1 cellular context compared by ENCODE assay signal in genomic region chr10:80264081-80265056, GRCh38.
TF ChIP-seq lines count a peak whose summit lies in the region.

No MANE protein-coding gene starts in this region.

TF ChIP-seq in HepG2, 621 proteins besides CTCF, POLR2A, EP300 and RAD21 (continued from another document and continues in another):
- TF ChIP-seq U2AF1 (optimal IDR thresholded peaks at IDR 0.05; ENCODE audit: low read depth, low read length) (no peak), TRAFD1 (CRISPR knock-in tag; IDR thresholded peaks at IDR 0.05; ENCODE audit: borderline replicate concordance) (peak; percentile 85; the same call in 1 of the 2 replicates), ZNF710 (CRISPR knock-in tag; IDR thresholded peaks at IDR 0.05; ENCODE audit: borderline replicate concordance) (peak; percentile 41; the same call in 1 of the 2 replicates), NFYC (CRISPR knock-in tag; IDR thresholded peaks at IDR 0.05) (0 out of 2 replicates have a peak, but pooled peaks have one; percentile 11), TOE1 (CRISPR knock-in tag; IDR thresholded peaks at IDR 0.05) (no peak), ZBTB39 (CRISPR knock-in tag; IDR thresholded peaks at IDR 0.05) (no peak), SNAPC5 (CRISPR knock-in tag; IDR thresholded peaks at IDR 0.05; ENCODE audit: borderline replicate concordance) (0 out of 2 replicates have a peak, but pooled peaks have one; percentile 59), MEF2D (CRISPR knock-in tag; IDR thresholded peaks at IDR 0.05) (peak; percentile 73), ZNF230 (CRISPR knock-in tag; IDR thresholded peaks at IDR 0.05) (peak; percentile 56; the same call in 1 of the 2 replicates), HES4 (CRISPR knock-in tag; IDR thresholded peaks at IDR 0.05; ENCODE audit: borderline replicate concordance) (no peak), ZNF704 (CRISPR knock-in tag; IDR thresholded peaks at IDR 0.05; ENCODE audit: borderline replicate concordance) (no peak), ZBTB3 (CRISPR knock-in tag; IDR thresholded peaks at IDR 0.05; ENCODE audit: borderline replicate concordance, low read depth) (peak; percentile 57; the same call in 1 of the 2 replicates), FOXC1 (CRISPR knock-in tag; IDR thresholded peaks at IDR 0.05; ENCODE audit: borderline replicate concordance) (0 out of 2 replicates have a peak, but pooled peaks have one; percentile 30), ZNF768 (CRISPR knock-in tag; IDR thresholded peaks at IDR 0.05) (peak; percentile 41; the same call in 1 of the 2 replicates), FOSL2 (CRISPR knock-in tag; IDR thresholded peaks at IDR 0.05) (peak; percentile 13; the same call in 1 of the 2 replicates), HNF4G (IDR thresholded peaks at IDR 0.05; ENCODE audit: borderline replicate concordance, low read depth, low read length) (peak; percentile 46; the same call in 1 of the 2 replicates), HNF4G (CRISPR knock-in tag; IDR thresholded peaks at IDR 0.05; ENCODE audit: borderline replicate concordance, low read depth) (peak; percentile 50; the same call in 1 of the 2 replicates), THAP9 (CRISPR knock-in tag; IDR thresholded peaks at IDR 0.05; ENCODE audit: borderline replicate concordance) (peak; percentile 36; the same call in 1 of the 2 replicates), HBP1 (CRISPR knock-in tag; IDR thresholded peaks at IDR 0.05; ENCODE audit: low read depth) (no peak), ZNF253 (CRISPR knock-in tag; IDR thresholded peaks at IDR 0.05; ENCODE audit: borderline replicate concordance) (no peak), FOXK1 (CRISPR knock-in tag; IDR thresholded peaks at IDR 0.05; ENCODE audit: borderline replicate concordance, low read depth) (no peak), ZNF780A (CRISPR knock-in tag; IDR thresholded peaks at IDR 0.05) (peak; percentile 31; the same call in 1 of the 2 replicates), ZNF616 (CRISPR knock-in tag; IDR thresholded peaks at IDR 0.05; ENCODE audit: low read depth) (peak; percentile 92; the same call in 1 of the 2 replicates), ZNF746 (CRISPR knock-in tag; IDR thresholded peaks at IDR 0.05) (peak; percentile 55; the same call in 1 of the 2 replicates), PRMT3 (CRISPR knock-in tag; IDR thresholded peaks at IDR 0.05; ENCODE audit: borderline replicate concordance, low read depth) (no peak), BRF2 (CRISPR knock-in tag; IDR thresholded peaks at IDR 0.05) (no peak), ZNF841 (CRISPR knock-in tag; IDR thresholded peaks at IDR 0.05; ENCODE audit: borderline replicate concordance) (no peak), IRF2 (CRISPR knock-in tag; IDR thresholded peaks at IDR 0.05) (peak; percentile 49; the same call in 1 of the 2 replicates), RXRB (CRISPR knock-in tag; IDR thresholded peaks at IDR 0.05; ENCODE audit: borderline replicate concordance) (peak; percentile 87), POLR2G (IDR thresholded peaks at IDR 0.05; ENCODE audit: low read depth, low read length) (no peak), ZMYM2 (CRISPR knock-in tag; IDR thresholded peaks at IDR 0.05) (no peak), PAXIP1 (CRISPR knock-in tag; conservative IDR thresholded peaks at IDR 0.05) (peak; percentile 93), ZNF614 (CRISPR knock-in tag; IDR thresholded peaks at IDR 0.05; ENCODE audit: borderline replicate concordance) (peak; percentile 69; the same call in 1 of the 2 replicates), FOXO4 (CRISPR knock-in tag; conservative IDR thresholded peaks at IDR 0.05) (no peak), MZF1 (CRISPR knock-in tag; IDR thresholded peaks at IDR 0.05; ENCODE audit: borderline replicate concordance) (0 out of 2 replicates have a peak, but pooled peaks have one; percentile 51), UBTF (CRISPR knock-in tag; IDR thresholded peaks at IDR 0.05) (peak; percentile 52; the same call in 1 of the 2 replicates), SKI (IDR thresholded peaks at IDR 0.05; ENCODE audit: partially characterized antibody) (peak; percentile 61)
